ENCODE assay signal across 8 cellular contexts in genomic region chr9:135499326-135500070, GRCh38. TPM values are rescaled to one million over a fixed set of nuclear protein-coding genes. Genes with fewer than 3 reads are reported as not detected.
A peak's percentile ranks its signal among the peaks of the same experiment; 100 is the strongest.
DNase-seq lines count a peak whose midpoint lies in the region; ATAC-seq, FAIRE-seq and TF ChIP-seq lines count a peak whose summit lies in the region.

No MANE protein-coding gene starts in this region.

- H3K4me1 ChIP-seq in A673 (ENCODE audit: insufficient read depth, low read length, poor library complexity, severe bottlenecking) (peaks cover 12% of the 10 kb centered on the region), OCI-LY3 (ENCODE audit: low read length) (peaks cover 13% of the 10 kb centered on the region), mucosa of stomach (ENCODE audit: control insufficient read depth, insufficient read depth, low read length) (peaks cover 21% of the 10 kb centered on the region)

- H4K20me1 ChIP-seq in OCI-LY3 (ENCODE audit: insufficient read depth, low read length), result peaks cover 19% of the 10 kb centered on the region

- H3K9me3 Mint-ChIP-seq in activated T-cell treated with anti-CD3 and anti-CD28 coated beads, Interleukin-2, amount 50 U/mL, for 24 hours, result no peaks in the 10 kb centered on the region

- H3K4me2 ChIP-seq in OCI-LY3 (ENCODE audit: low read length), result peak overlapping the region; percentile 78

- peak overlapping the region; percentile 92 for H3K4me3 Mint-ChIP-seq in activated T-cell treated with anti-CD3 and anti-CD28 coated beads, Interleukin-2, amount 50 U/mL, for 24 hours

- H3K36me3 Mint-ChIP-seq in activated T-cell treated with anti-CD3 and anti-CD28 coated beads, Interleukin-2, amount 50 U/mL, for 24 hours (ENCODE audit: low read depth), result peaks cover 34% of the 10 kb centered on the region

- TF ChIP-seq CTCF in A673 (conservative IDR thresholded peaks at IDR 0.05; ENCODE audit: low read depth, low read length), result no peak
- TF ChIP-seq CTCF in OCI-LY3 (IDR thresholded peaks at IDR 0.05; ENCODE audit: low read depth, low read length), result no peak

- DNase-seq in A673 (ENCODE audit: low spot score) (peak; percentile 94), GM19239 (ENCODE audit: insufficient read length, low spot score) (peak; percentile 89), HuH-7 (ENCODE audit: low spot score) (peak; percentile 91)
- peak; percentile 94 for DNase-seq in activated T-cell treated with anti-CD3 and anti-CD28 coated beads, Interleukin-2, amount 50 U/mL, for 24 hours
- peak; percentile 80 to 90 for DNase-seq in stimulated activated CD8-positive, alpha-beta memory T cell treated with anti-CD3 and anti-CD28 coated beads, Interleukin-4, amount 100 ng/mL, for 1 hour (ENCODE audit: low read depth in 2 of 2, low spot score in 1 of 2)

- POLR2A ChIA-PET in A673 (lab: Charles Lee; ENCODE audit: low non-redundant PET), result no interaction called here

- peaks cover 11% of the 10 kb centered on the region for H3K27me3 Mint-ChIP-seq in activated T-cell treated with anti-CD3 and anti-CD28 coated beads, Interleukin-2, amount 50 U/mL, for 24 hours

- H2AFZ ChIP-seq in OCI-LY3 (ENCODE audit: low read depth, low read length), result peak overlapping the region; percentile 77

- H3K79me2 ChIP-seq in OCI-LY3 (ENCODE audit: low read length), result peaks cover 25% of the 10 kb centered on the region

- no TSS peak for BruUV-seq in A673 (replicated peaks; lab: Mats Ljungman, UMichigan)

- H3K9me3 ChIP-seq in A673 (ENCODE audit: low read depth, low read length, poor library complexity, severe bottlenecking) (no peaks in the 10 kb centered on the region), OCI-LY3 (ENCODE audit: insufficient read depth, low read length) (no peaks in the 10 kb centered on the region), mucosa of stomach (ENCODE audit: control insufficient read depth, low read length) (no peaks in the 10 kb centered on the region)

- CTCF ChIA-PET in A673 (lab: Charles Lee), result no interaction called here

- H3K9ac ChIP-seq in OCI-LY3 (ENCODE audit: low read length), result peak overlapping the region; percentile 91
- peak overlapping the region; percentile 58 for H3K9ac ChIP-seq in mucosa of stomach (ENCODE audit: low read length)

- peaks cover 28% of the 10 kb centered on the region for H3K4me1 Mint-ChIP-seq in activated T-cell treated with anti-CD3 and anti-CD28 coated beads, Interleukin-2, amount 50 U/mL, for 24 hours (ENCODE audit: low read depth)

- ATAC-seq in esophagus mucosa, result peak; percentile 78

- peak overlapping the region; percentile 100 for H3K4me3 ChIP-seq in A673 (ENCODE audit: low read depth, low read length, poor library complexity, severe bottlenecking)
- peak overlapping the region; percentile 86 for H3K4me3 ChIP-seq in OCI-LY3 (ENCODE audit: low read length)
- peak overlapping the region; percentile 93 for H3K4me3 ChIP-seq in mucosa of stomach (ENCODE audit: low read length)

- peak overlapping the region; percentile 72 for H3K27ac Mint-ChIP-seq in activated T-cell treated with anti-CD3 and anti-CD28 coated beads, Interleukin-2, amount 50 U/mL, for 24 hours

- FAIRE-seq in GM19239 (lab: Jason Lieb, UNC), result peak; percentile 86

- intact Hi-C loops in A673 (cut with micrococcal nuclease; ENCODE audit: unreplicated experiment), result no loop called here

- H3K36me3 ChIP-seq in A673 (ENCODE audit: insufficient read depth, low read length, poor library complexity, severe bottlenecking) (peaks cover 29% of the 10 kb centered on the region), OCI-LY3 (replicated peaks; ENCODE audit: low read depth, low read length) (peaks cover 21% of the 10 kb centered on the region), mucosa of stomach (ENCODE audit: control insufficient read depth, insufficient read depth, low read length) (peaks cover 3% of the 10 kb centered on the region)

- H3K27me3 ChIP-seq in A673 (replicated peaks; ENCODE audit: insufficient read depth, low read depth, low read length, poor library complexity), result no peaks in the 10 kb centered on the region
- no peaks in the 10 kb centered on the region for H3K27me3 ChIP-seq in OCI-LY3 (ENCODE audit: low read depth, low read length)
- H3K27me3 ChIP-seq in mucosa of stomach (ENCODE audit: control insufficient read depth, insufficient read depth, low read length), result no peaks in the 10 kb centered on the region

- H3K27ac ChIP-seq in A673 (ENCODE audit: low read depth, low read length, poor library complexity, severe bottlenecking) (peak overlapping the region; percentile 94), OCI-LY3 (ENCODE audit: low read length) (peak overlapping the region; percentile 4)

RNA-seq across cellular contexts. Expression of gene MRPS2, which starts 1.0 kb away (rescaled TPM):
- total RNA-seq in A673 (2021) (83.2 and 88.8 TPM in 2 replicates), esophagus mucosa (25.5 TPM)

RNA-seq across cellular contexts. Expression of gene PPP1R26, which starts 19.9 kb away (rescaled TPM):
- total RNA-seq in A673 (2021) (7.4 and 9.6 TPM in 2 replicates), esophagus mucosa (5.2 TPM)

RNA-seq across cellular contexts. Expression of gene LCN1, which starts 21.7 kb away (rescaled TPM):
- total RNA-seq in A673 (2021) (not detected in 2 replicates), esophagus mucosa (not detected)

RNA-seq across cellular contexts. Expression of gene OBP2A, which starts 46.4 kb away (rescaled TPM):
- not detected in 2 replicates for total RNA-seq in A673 (2021)
- total RNA-seq in esophagus mucosa, result not detected

Comparison
In these comparisons a context has a peak if more than half of its experiments do, and no peak if none do; other contexts are left out.
1. Peak in every context shown above with its lines: DNase-seq, ATAC-seq, H3K4me3 ChIP-seq and H3K27ac ChIP-seq.